Comparison of ENCODE assay signal across 11 cellular contexts in genomic region chrX:40090961-40091360, GRCh38. TPM values are rescaled to one million over a fixed set of nuclear protein-coding genes. Genes with fewer than 3 reads are reported as not detected.
A peak's percentile ranks its signal among the peaks of the same experiment; 100 is the strongest.
DNase-seq lines count a peak whose midpoint lies in the region; ATAC-seq, FAIRE-seq and TF ChIP-seq lines count a peak whose summit lies in the region.
"Had no signal": no experiment of that assay in that cellular context is flagged by ENCODE, and none has a peak within 500 bp of the region (broad histone marks: within the 10 kb centered on the region; RNA-seq: fewer than 3 reads in every experiment).

No MANE protein-coding gene starts in this region.

- intact Hi-C loops in heart right ventricle (cut with DNase I) (loop anchor here in 6 of 10 donors (5.0 to 10.0 kb wide), 7 partner anchors 76 to 616 kb away; no protein-coding TSS in a partner anchor), left ventricle myocardium superior (cut with micrococcal nuclease) (no loop called here), tibial artery (cut with DNase I; ENCODE audit: low total_unique reads) (loop anchor here (10.0 kb wide), 1 partner anchor 276 kb away; no protein-coding TSS in a partner anchor)
- intact Hi-C loops in activated T-helper 1 cell treated with anti-CD3 and anti-CD28 coated beads, Interleukin-12 subunit alpha, Interleukin-12 subunit beta, Interleukin-2, Interleukin-4 antibody, amounts not matched to agents 30 ng/mL and 10 ng/mL and 1 ng/mL, durations not matched to agents 14 hours and 24 hours and 36 hours (cut with micrococcal nuclease): loop anchor here (10.0 kb wide), 2 partner anchors 756 to 994 kb away; partner anchors contain the start of gene USP9X

- ATAC-seq in heart right ventricle (no peak), left ventricle myocardium superior (no peak)

- H3K4me3 ChIP-seq in heart right ventricle (peak overlapping the region in 6 of 10 donors; percentile 31 to 60 (median 52)), keratinocyte (ENCODE audit: control insufficient read depth in 2 of 3, extremely low read depth in 1 of 3, insufficient read depth in 2 of 3, low read depth in 1 of 3, low read length in 3 of 3) (no peak overlapping the region), tibial artery (peak overlapping the region; percentile 50 to 57)

- H3K27me3 Mint-ChIP-seq in activated T-helper 1 cell treated with anti-CD3 and anti-CD28 coated beads, Interleukin-12 subunit alpha, Interleukin-12 subunit beta, Interleukin-2, Interleukin-4 antibody, amounts not matched to agents 30 ng/mL and 10 ng/mL and 1 ng/mL, durations not matched to agents 14 hours and 24 hours and 36 hours (ENCODE audit: insufficient read depth): no peaks in the 10 kb centered on the region

- DNase-seq in heart right ventricle: no peak
- no peak for DNase-seq in left ventricle myocardium superior
- DNase-seq in activated T-helper 1 cell treated with anti-CD3 and anti-CD28 coated beads, Interleukin-12 subunit alpha, Interleukin-12 subunit beta, Interleukin-2, Interleukin-4 antibody, amounts not matched to agents 30 ng/mL and 10 ng/mL and 1 ng/mL, durations not matched to agents 14 hours and 24 hours and 36 hours (ENCODE audit: low spot score): no peak
- DNase-seq in keratinocyte (ENCODE audit: low read depth, low spot score): no peak
- no peak for DNase-seq in tibial artery
- DNase-seq in dermis blood vessel endothelial cell: no peak
- DNase-seq in NCI-H128 (lab: John Stamatoyannopoulos, UW; ENCODE audit: unreplicated experiment): no peak
- DNase-seq in NK-92 treated with Interleukin-12 subunit alpha and Interleukin-12 subunit beta, amount 100 ng/mL, for 24 hours (lab: John Stamatoyannopoulos, UW): no peak
- DNase-seq: activated CD4-positive, CD25-positive, alpha-beta regulatory T cell treated with anti-CD3 and anti-CD28 coated beads, Interleukin-2, amount 50 U/mL, for 72 hours; MV-4-11 had no signal

- no peak overlapping the region for H3K27ac Mint-ChIP-seq in activated T-helper 1 cell treated with anti-CD3 and anti-CD28 coated beads, Interleukin-12 subunit alpha, Interleukin-12 subunit beta, Interleukin-2, Interleukin-4 antibody, amounts not matched to agents 30 ng/mL and 10 ng/mL and 1 ng/mL, durations not matched to agents 14 hours and 24 hours and 36 hours

- H3K27me3 ChIP-seq in heart right ventricle: peaks cover 0 to 100% (median 0%) of the 10 kb centered on the region in 7 donors
- peaks cover 22% of the 10 kb centered on the region for H3K27me3 ChIP-seq in keratinocyte (ENCODE audit: control insufficient read depth, extremely low read depth, insufficient read depth, low read length)
- H3K27me3 ChIP-seq in tibial artery: no peaks in the 10 kb centered on the region

- no peaks in the 10 kb centered on the region for H3K9me1 ChIP-seq in keratinocyte (ENCODE audit: control insufficient read depth, extremely low read depth, insufficient read depth, low read length)

- peak overlapping the region; percentile 48 for H3K4me2 ChIP-seq in keratinocyte (ENCODE audit: control insufficient read depth, extremely low read depth, insufficient read depth, low read depth, low read length)

- no peak for TF ChIP-seq CTCF in heart right ventricle (IDR thresholded peaks at IDR 0.05)
- TF ChIP-seq CTCF in keratinocyte (optimal IDR thresholded peaks at IDR 0.05 in 1 of 3, IDR thresholded peaks at IDR 0.05 in 1 of 3, conservative IDR thresholded peaks at IDR 0.05 in 1 of 3; ENCODE audit: extremely low read depth in 1 of 3, insufficient read depth in 2 of 3, low read length in 3 of 3): no peak
- TF ChIP-seq CTCF in tibial artery (IDR thresholded peaks at IDR 0.05): no peak

- H3K4me3 Mint-ChIP-seq in activated T-helper 1 cell treated with anti-CD3 and anti-CD28 coated beads, Interleukin-12 subunit alpha, Interleukin-12 subunit beta, Interleukin-2, Interleukin-4 antibody, amounts not matched to agents 30 ng/mL and 10 ng/mL and 1 ng/mL, durations not matched to agents 14 hours and 24 hours and 36 hours: peak overlapping the region; percentile 72

- no peaks in the 10 kb centered on the region for H4K20me1 ChIP-seq in keratinocyte (ENCODE audit: control insufficient read depth, extremely low read depth, insufficient read depth, low read length)

- H2AFZ ChIP-seq in keratinocyte (ENCODE audit: control insufficient read depth, low read length): no peak overlapping the region

- dilution Hi-C loops in keratinocyte (cut with MboI; ENCODE audit: extremely low pct_ligation_motif_present, low sequenced_read_pairs): no loop called here

- H3K4me1 ChIP-seq in heart right ventricle (peaks cover 0 to 68% (median 29%) of the 10 kb centered on the region in 9 donors), keratinocyte (ENCODE audit: control insufficient read depth, extremely low read depth, insufficient read depth, low read length) (peaks cover 7% of the 10 kb centered on the region), tibial artery (peaks cover 0 to 62% (median 29%) of the 10 kb centered on the region in 4 donors)

- 87 to 89% methylated on average over 7 of the region's 7 CpGs for WGBS in heart right ventricle, 2 donors

- H3K9ac ChIP-seq in keratinocyte (ENCODE audit: control insufficient read depth, extremely low read depth, insufficient read depth, low read length): no peak overlapping the region

- no peaks in the 10 kb centered on the region for H3K9me3 ChIP-seq in heart right ventricle
- H3K9me3 ChIP-seq in keratinocyte (ENCODE audit: control insufficient read depth, low read depth, low read length): no peaks in the 10 kb centered on the region
- no peaks in the 10 kb centered on the region for H3K9me3 ChIP-seq in tibial artery

- H3K36me3 ChIP-seq in heart right ventricle: no peaks in the 10 kb centered on the region
- H3K36me3 ChIP-seq in keratinocyte (ENCODE audit: control insufficient read depth in 2 of 2, extremely low read depth in 1 of 2, insufficient read depth in 2 of 2, low read length in 2 of 2): no peaks in the 10 kb centered on the region
- H3K36me3 ChIP-seq in tibial artery: no peaks in the 10 kb centered on the region

- H3K36me3 Mint-ChIP-seq in activated T-helper 1 cell treated with anti-CD3 and anti-CD28 coated beads, Interleukin-12 subunit alpha, Interleukin-12 subunit beta, Interleukin-2, Interleukin-4 antibody, amounts not matched to agents 30 ng/mL and 10 ng/mL and 1 ng/mL, durations not matched to agents 14 hours and 24 hours and 36 hours (ENCODE audit: low read depth): peaks cover 19% of the 10 kb centered on the region

- H3K79me2 ChIP-seq in keratinocyte (ENCODE audit: control insufficient read depth, insufficient read depth, low read length): peaks cover 28% of the 10 kb centered on the region

- H3K27ac ChIP-seq in heart right ventricle: peak overlapping the region in 1 of 10 donors; percentile 64
- no peak overlapping the region for H3K27ac ChIP-seq in keratinocyte (ENCODE audit: control insufficient read depth, insufficient read depth, low read length)
- H3K27ac ChIP-seq in tibial artery: peak overlapping the region; percentile 68 to 73
- H3K27ac ChIP-seq: C4-2B had no signal

- H3K4me1 Mint-ChIP-seq in activated T-helper 1 cell treated with anti-CD3 and anti-CD28 coated beads, Interleukin-12 subunit alpha, Interleukin-12 subunit beta, Interleukin-2, Interleukin-4 antibody, amounts not matched to agents 30 ng/mL and 10 ng/mL and 1 ng/mL, durations not matched to agents 14 hours and 24 hours and 36 hours (ENCODE audit: low read depth): peaks cover 43% of the 10 kb centered on the region

- no peak for FAIRE-seq in keratinocyte (lab: Jason Lieb, UNC)

- no peaks in the 10 kb centered on the region for H3K9me3 Mint-ChIP-seq in activated T-helper 1 cell treated with anti-CD3 and anti-CD28 coated beads, Interleukin-12 subunit alpha, Interleukin-12 subunit beta, Interleukin-2, Interleukin-4 antibody, amounts not matched to agents 30 ng/mL and 10 ng/mL and 1 ng/mL, durations not matched to agents 14 hours and 24 hours and 36 hours

RNA-seq across cellular contexts. Expression of gene BCOR, which starts 6.8 kb away (rescaled TPM):
- 10 to 100 TPM; 12.4 to 27.2 (median 19.9) TPM for total RNA-seq in heart right ventricle
- 10 to 100 TPM in 1 of 2 donors, 1 to 10 TPM in 1; 9.1 to 10.5 TPM for polyA plus RNA-seq in heart right ventricle
- 16.4 TPM for total RNA-seq in left ventricle myocardium superior
- total RNA-seq in activated T-helper 1 cell treated with anti-CD3 and anti-CD28 coated beads, Interleukin-12 subunit alpha, Interleukin-12 subunit beta, Interleukin-2, Interleukin-4 antibody, amounts not matched to agents 30 ng/mL and 10 ng/mL and 1 ng/mL, durations not matched to agents 14 hours and 24 hours and 36 hours: 65.2 and 72.0 TPM in 2 replicates
- polyA plus RNA-seq in keratinocyte: 2.8 to 5.0 TPM (median 3.6 TPM) in 3 replicates
- polyA plus RNA-seq in keratinocyte (2011; ENCODE audit: low read depth): 8.0 TPM
- 4.1 and 4.2 TPM in 2 replicates for polyA plus RNA-seq in keratinocyte (2011; cell fraction: cytosol; rRNA removed)
- 20.2 and 20.8 TPM in 2 replicates for polyA plus RNA-seq in keratinocyte (2011; cell fraction: nucleus; rRNA removed)
- 6.2 and 7.2 TPM in 2 replicates for polyA plus RNA-seq in keratinocyte (2012; ENCODE audit: low replicate concordance)
- 2.5 to 11.9 TPM (median 7.5 TPM) in 3 replicates for polyA minus RNA-seq in keratinocyte
- 4.0 TPM for polyA minus RNA-seq in keratinocyte (2011; cell fraction: cytosol; rRNA and poly(A)+ RNA removed)
- 13.0 and 22.7 TPM in 2 replicates for polyA minus RNA-seq in keratinocyte (2011; cell fraction: nucleus; rRNA and poly(A)+ RNA removed)
- 8.8 and 31.6 TPM in 2 replicates for total RNA-seq in dermis blood vessel endothelial cell

Comparison
In these comparisons a context has a peak if more than half of its experiments do, and no peak if none do; other contexts are left out.
1. H3K4me3 ChIP-seq: peak in heart right ventricle (6 of 10) and tibial artery (2 of 2); none in keratinocyte (0 of 3).